Comparison of ENCODE assay signal across 9 cellular contexts in genomic region chr5:74206571-74207550, GRCh38.
DNase-seq lines count a peak whose midpoint lies in the region; ATAC-seq, FAIRE-seq and TF ChIP-seq lines count a peak whose summit lies in the region.
"Had no signal": no experiment of that assay in that cellular context is flagged by ENCODE, and none has a peak within 500 bp of the region (broad histone marks: within the 10 kb centered on the region; RNA-seq: fewer than 3 reads in every experiment).

No MANE protein-coding gene starts in this region.

- H3K27me3 ChIP-seq in adrenal gland (no peaks in the 10 kb centered on the region), keratinocyte (ENCODE audit: control insufficient read depth, extremely low read depth, insufficient read depth, low read length) (no peaks in the 10 kb centered on the region)

- H3K4me3 ChIP-seq in adrenal gland: no peak overlapping the region
- no peak overlapping the region for H3K4me3 ChIP-seq in keratinocyte (ENCODE audit: control insufficient read depth in 2 of 3, extremely low read depth in 1 of 3, insufficient read depth in 2 of 3, low read depth in 1 of 3, low read length in 3 of 3)
- H3K4me3 ChIP-seq: A549 had no signal

- H4K20me1 ChIP-seq in keratinocyte (ENCODE audit: control insufficient read depth, extremely low read depth, insufficient read depth, low read length): no peaks in the 10 kb centered on the region

- H3K9ac ChIP-seq in keratinocyte (ENCODE audit: control insufficient read depth, extremely low read depth, insufficient read depth, low read length): no peak overlapping the region

- dilution Hi-C loops in keratinocyte (cut with MboI; ENCODE audit: extremely low pct_ligation_motif_present, low sequenced_read_pairs): no loop called here

- WGBS in adrenal gland, 4 donors: 56 to 72% (median 64%) methylated on average over 12 of the region's 12 CpGs

- TF ChIP-seq CTCF in adrenal gland (IDR thresholded peaks at IDR 0.05): no peak
- TF ChIP-seq CTCF in keratinocyte (optimal IDR thresholded peaks at IDR 0.05 in 1 of 3, IDR thresholded peaks at IDR 0.05 in 1 of 3, conservative IDR thresholded peaks at IDR 0.05 in 1 of 3; ENCODE audit: extremely low read depth in 1 of 3, insufficient read depth in 2 of 3, low read length in 3 of 3): no peak

- TF ChIP-seq POLR2A in adrenal gland (IDR thresholded peaks at IDR 0.05): no peak

- H3K4me2 ChIP-seq in keratinocyte (ENCODE audit: control insufficient read depth, extremely low read depth, insufficient read depth, low read depth, low read length): peak overlapping the region; percentile 54
- H3K4me2 ChIP-seq: A549 had no signal

- no peaks in the 10 kb centered on the region for H3K36me3 ChIP-seq in adrenal gland (replicated peaks in 1 of 2)
- no peaks in the 10 kb centered on the region for H3K36me3 ChIP-seq in keratinocyte (ENCODE audit: control insufficient read depth in 2 of 2, extremely low read depth in 1 of 2, insufficient read depth in 2 of 2, low read length in 2 of 2)

- intact Hi-C loops in Right ventricle myocardium inferior (cut with DNase I) (no loop called here), cardiac septum (cut with DNase I) (no loop called here), adrenal gland (cut with DNase I) (no loop called here)

- no peaks in the 10 kb centered on the region for H3K9me3 ChIP-seq in adrenal gland (replicated peaks in 1 of 3)
- H3K9me3 ChIP-seq in keratinocyte (ENCODE audit: control insufficient read depth, low read depth, low read length): no peaks in the 10 kb centered on the region
- H3K9me3 ChIP-seq: A549 had no signal

- peak; percentile 73 for DNase-seq in Right ventricle myocardium inferior (ENCODE audit: missing footprints)
- DNase-seq in cardiac septum (ENCODE audit: low spot score): no peak
- DNase-seq in adrenal gland: peak in 5 of 7 donors; percentile 36 to 47 (median 38)
- DNase-seq in keratinocyte (ENCODE audit: low read depth, low spot score): no peak
- DNase-seq in T-helper 1 cell: no peak
- DNase-seq in stimulated activated naive CD8-positive, alpha-beta T cell treated with anti-CD3 and anti-CD28 coated beads, Interleukin-15, Interleukin-2, amounts not matched to agents 100 U/mL and 50 U/mL, for 24 hours: no peak

- no peaks in the 10 kb centered on the region for H3K79me2 ChIP-seq in keratinocyte (ENCODE audit: control insufficient read depth, insufficient read depth, low read length)

- FAIRE-seq in keratinocyte (lab: Jason Lieb, UNC): peak; percentile 94
- FAIRE-seq: A549 had no signal

- ATAC-seq in Right ventricle myocardium inferior (peak; percentile 76), GM18907 (IDR thresholded peaks at IDR 0.05; ENCODE audit: unreplicated experiment) (no peak), GM21360 (IDR thresholded peaks at IDR 0.05; ENCODE audit: unreplicated experiment) (no peak)
- ATAC-seq in stimulated activated naive CD8-positive, alpha-beta T cell treated with anti-CD3 and anti-CD28 coated beads, Interleukin-15, Interleukin-2, amounts not matched to agents 100 U/mL and 50 U/mL, for 24 hours: no peak
- ATAC-seq: A549 had no signal

- H3K4me1 ChIP-seq in adrenal gland (replicated peaks in 1 of 2): no peaks in the 10 kb centered on the region
- peaks cover 18% of the 10 kb centered on the region for H3K4me1 ChIP-seq in keratinocyte (ENCODE audit: control insufficient read depth, extremely low read depth, insufficient read depth, low read length)
- H3K4me1 ChIP-seq: A549 had no signal

- H3K9me1 ChIP-seq in keratinocyte (ENCODE audit: control insufficient read depth, extremely low read depth, insufficient read depth, low read length): no peaks in the 10 kb centered on the region

- no peak overlapping the region for H2AFZ ChIP-seq in keratinocyte (ENCODE audit: control insufficient read depth, low read length)

- H3K27ac ChIP-seq in adrenal gland (no peak overlapping the region), keratinocyte (ENCODE audit: control insufficient read depth, insufficient read depth, low read length) (no peak overlapping the region)
- H3K27ac ChIP-seq: A549 had no signal

Comparison
In these comparisons a context has a peak if more than half of its experiments do, and no peak if none do; other contexts are left out.
1. DNase-seq: peak in Right ventricle myocardium inferior (single experiment) and adrenal gland (5 of 7); none in cardiac septum (single experiment), keratinocyte (single experiment), T-helper 1 cell (0 of 5) and stimulated activated naive CD8-positive, alpha-beta T cell treated with anti-CD3 and anti-CD28 coated beads, Interleukin-15, Interleukin-2, amounts not matched to agents 100 U/mL and 50 U/mL, for 24 hours (single experiment).